8 cellular contexts compared by ENCODE assay signal in genomic region chr2:209525834-209526281, GRCh38.
DNase-seq lines count a peak whose midpoint lies in the region; ATAC-seq and TF ChIP-seq lines count a peak whose summit lies in the region.

No MANE protein-coding gene starts in this region.

- peaks cover 20% of the 10 kb centered on the region for H3K4me1 Mint-ChIP-seq in memory B cell
- peaks cover 9% of the 10 kb centered on the region for H3K4me1 Mint-ChIP-seq in glutamatergic neuron (ENCODE audit: low read depth, unreplicated experiment)

- H3K4me3 Mint-ChIP-seq in memory B cell (peak overlapping the region; percentile 32), glutamatergic neuron (ENCODE audit: unreplicated experiment) (no peak overlapping the region)

- peak overlapping the region; percentile 26 to 77 (median 65); a peak in 21 of 22 replicates for H3K9ac ChIP-seq in BLaER1 treated with 17β-estradiol and CSF1 and Interleukin-3, amounts not matched to agents 10 nM and 100 nM
- H3K9ac ChIP-seq in adipocyte (ENCODE audit: low read length), result peak overlapping the region; percentile 72

- H3K4me3 ChIP-seq in BLaER1 treated with 17β-estradiol and CSF1 and Interleukin-3, amounts not matched to agents 10 nM and 100 nM, result peak overlapping the region; percentile 19 to 53 (median 45); a peak in 17 of 20 replicates
- H3K4me3 ChIP-seq in adipocyte (ENCODE audit: low read length), result peak overlapping the region; percentile 61

- ATAC-seq in HG02973 (IDR thresholded peaks at IDR 0.05; ENCODE audit: unreplicated experiment), result peak; percentile 36
- no peak for ATAC-seq in memory B cell (ENCODE audit: low read depth)
- no peak for ATAC-seq in left lobe of liver

- no peaks in the 10 kb centered on the region for H3K27me3 ChIP-seq in BLaER1 treated with 17β-estradiol and CSF1 and Interleukin-3, amounts not matched to agents 10 nM and 100 nM
- H3K27me3 ChIP-seq in adipocyte (replicated peaks; ENCODE audit: control insufficient read depth, insufficient read depth, low read length), result no peaks in the 10 kb centered on the region

- no peaks in the 10 kb centered on the region for H3K9me3 Mint-ChIP-seq in memory B cell
- H3K9me3 Mint-ChIP-seq in glutamatergic neuron (ENCODE audit: unreplicated experiment), result no peaks in the 10 kb centered on the region

- peaks cover 37 to 57% (median 51%) of the 10 kb centered on the region in 10 experiments for H3K4me1 ChIP-seq in BLaER1 treated with 17β-estradiol and CSF1 and Interleukin-3, amounts not matched to agents 10 nM and 100 nM
- H3K4me1 ChIP-seq in adipocyte (ENCODE audit: control insufficient read depth, insufficient read depth, low read length), result peaks cover 24% of the 10 kb centered on the region

- peak overlapping the region; percentile 44 to 85 (median 80); a peak in 21 of 22 replicates for H3K27ac ChIP-seq in BLaER1 treated with 17β-estradiol and CSF1 and Interleukin-3, amounts not matched to agents 10 nM and 100 nM

- TF ChIP-seq CTCF in glutamatergic neuron (IDR thresholded peaks at IDR 0.05; ENCODE audit: partially characterized antibody, unreplicated experiment), result no peak

- H4K20me1 ChIP-seq in BLaER1 treated with 17β-estradiol and CSF1 and Interleukin-3, amounts not matched to agents 10 nM and 100 nM, result no peaks in the 10 kb centered on the region

- H3K27ac Mint-ChIP-seq in memory B cell (peak overlapping the region; percentile 39), glutamatergic neuron (ENCODE audit: unreplicated experiment) (no peak overlapping the region)

- H3K36me3 ChIP-seq in BLaER1 treated with 17β-estradiol and CSF1 and Interleukin-3, amounts not matched to agents 10 nM and 100 nM, result no peaks in the 10 kb centered on the region
- H3K36me3 ChIP-seq in adipocyte (ENCODE audit: control insufficient read depth, insufficient read depth, low read length, severe bottlenecking), result no peaks in the 10 kb centered on the region

- H3K36me3 Mint-ChIP-seq in memory B cell (no peaks in the 10 kb centered on the region), glutamatergic neuron (ENCODE audit: unreplicated experiment) (no peaks in the 10 kb centered on the region)

- H3K9me3 ChIP-seq in BLaER1 treated with 17β-estradiol and CSF1 and Interleukin-3, amounts not matched to agents 10 nM and 100 nM (replicated peaks in 1 of 11), result no peaks in the 10 kb centered on the region
- no peaks in the 10 kb centered on the region for H3K9me3 ChIP-seq in adipocyte (ENCODE audit: control insufficient read depth, low read length)

- peak; percentile 85 for DNase-seq in adipocyte (ENCODE audit: low read depth)
- no peak for DNase-seq in memory B cell (ENCODE audit: low spot score in 2 of 2)
- no peak for DNase-seq in NCI-H2081 treated with DMSO at 0.1 percent for 48 hours (lab: John Stamatoyannopoulos, UW)
- no peak for DNase-seq in left lobe of liver (ENCODE audit: low spot score)
- no peak for DNase-seq in putamen (ENCODE audit: low spot score)
- DNase-seq in glutamatergic neuron, result no peak

- H3K4me2 ChIP-seq in BLaER1 treated with 17β-estradiol and CSF1 and Interleukin-3, amounts not matched to agents 10 nM and 100 nM, result peak overlapping the region; percentile 68 to 95 (median 85); a peak in 21 of 22 replicates

- H3K27me3 Mint-ChIP-seq in memory B cell, result no peaks in the 10 kb centered on the region
- H3K27me3 Mint-ChIP-seq in glutamatergic neuron (ENCODE audit: unreplicated experiment), result no peaks in the 10 kb centered on the region
